1 cellular context compared by ENCODE assay signal in the genomic region with DNA sequence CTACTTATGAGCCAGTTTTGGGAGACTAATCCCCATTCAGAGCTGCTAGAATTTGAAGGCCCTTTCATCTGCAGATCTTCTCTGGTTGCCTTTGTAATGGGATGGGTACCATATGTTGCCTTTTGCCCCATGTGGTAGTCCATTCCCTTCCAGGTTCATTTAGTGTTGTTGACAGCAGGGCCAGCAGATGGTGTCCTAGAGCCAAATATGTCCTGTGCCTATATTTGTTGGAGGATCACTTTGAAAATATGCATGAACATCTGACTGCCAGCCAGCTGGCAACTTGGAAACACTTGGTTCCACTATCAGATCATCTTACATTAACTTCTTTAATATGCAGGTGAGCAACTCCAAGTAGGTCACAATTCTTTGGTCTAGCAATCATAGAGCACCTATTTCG.
A peak's percentile ranks its signal among the peaks of the same experiment; 100 is the strongest.
TF ChIP-seq lines count a peak whose summit lies in the region.

No MANE protein-coding gene starts in this region.

TF ChIP-seq in GM23338, 12 proteins besides CTCF, POLR2A, EP300 and RAD21 (continued from another document):
- TF ChIP-seq, protein P1, sequence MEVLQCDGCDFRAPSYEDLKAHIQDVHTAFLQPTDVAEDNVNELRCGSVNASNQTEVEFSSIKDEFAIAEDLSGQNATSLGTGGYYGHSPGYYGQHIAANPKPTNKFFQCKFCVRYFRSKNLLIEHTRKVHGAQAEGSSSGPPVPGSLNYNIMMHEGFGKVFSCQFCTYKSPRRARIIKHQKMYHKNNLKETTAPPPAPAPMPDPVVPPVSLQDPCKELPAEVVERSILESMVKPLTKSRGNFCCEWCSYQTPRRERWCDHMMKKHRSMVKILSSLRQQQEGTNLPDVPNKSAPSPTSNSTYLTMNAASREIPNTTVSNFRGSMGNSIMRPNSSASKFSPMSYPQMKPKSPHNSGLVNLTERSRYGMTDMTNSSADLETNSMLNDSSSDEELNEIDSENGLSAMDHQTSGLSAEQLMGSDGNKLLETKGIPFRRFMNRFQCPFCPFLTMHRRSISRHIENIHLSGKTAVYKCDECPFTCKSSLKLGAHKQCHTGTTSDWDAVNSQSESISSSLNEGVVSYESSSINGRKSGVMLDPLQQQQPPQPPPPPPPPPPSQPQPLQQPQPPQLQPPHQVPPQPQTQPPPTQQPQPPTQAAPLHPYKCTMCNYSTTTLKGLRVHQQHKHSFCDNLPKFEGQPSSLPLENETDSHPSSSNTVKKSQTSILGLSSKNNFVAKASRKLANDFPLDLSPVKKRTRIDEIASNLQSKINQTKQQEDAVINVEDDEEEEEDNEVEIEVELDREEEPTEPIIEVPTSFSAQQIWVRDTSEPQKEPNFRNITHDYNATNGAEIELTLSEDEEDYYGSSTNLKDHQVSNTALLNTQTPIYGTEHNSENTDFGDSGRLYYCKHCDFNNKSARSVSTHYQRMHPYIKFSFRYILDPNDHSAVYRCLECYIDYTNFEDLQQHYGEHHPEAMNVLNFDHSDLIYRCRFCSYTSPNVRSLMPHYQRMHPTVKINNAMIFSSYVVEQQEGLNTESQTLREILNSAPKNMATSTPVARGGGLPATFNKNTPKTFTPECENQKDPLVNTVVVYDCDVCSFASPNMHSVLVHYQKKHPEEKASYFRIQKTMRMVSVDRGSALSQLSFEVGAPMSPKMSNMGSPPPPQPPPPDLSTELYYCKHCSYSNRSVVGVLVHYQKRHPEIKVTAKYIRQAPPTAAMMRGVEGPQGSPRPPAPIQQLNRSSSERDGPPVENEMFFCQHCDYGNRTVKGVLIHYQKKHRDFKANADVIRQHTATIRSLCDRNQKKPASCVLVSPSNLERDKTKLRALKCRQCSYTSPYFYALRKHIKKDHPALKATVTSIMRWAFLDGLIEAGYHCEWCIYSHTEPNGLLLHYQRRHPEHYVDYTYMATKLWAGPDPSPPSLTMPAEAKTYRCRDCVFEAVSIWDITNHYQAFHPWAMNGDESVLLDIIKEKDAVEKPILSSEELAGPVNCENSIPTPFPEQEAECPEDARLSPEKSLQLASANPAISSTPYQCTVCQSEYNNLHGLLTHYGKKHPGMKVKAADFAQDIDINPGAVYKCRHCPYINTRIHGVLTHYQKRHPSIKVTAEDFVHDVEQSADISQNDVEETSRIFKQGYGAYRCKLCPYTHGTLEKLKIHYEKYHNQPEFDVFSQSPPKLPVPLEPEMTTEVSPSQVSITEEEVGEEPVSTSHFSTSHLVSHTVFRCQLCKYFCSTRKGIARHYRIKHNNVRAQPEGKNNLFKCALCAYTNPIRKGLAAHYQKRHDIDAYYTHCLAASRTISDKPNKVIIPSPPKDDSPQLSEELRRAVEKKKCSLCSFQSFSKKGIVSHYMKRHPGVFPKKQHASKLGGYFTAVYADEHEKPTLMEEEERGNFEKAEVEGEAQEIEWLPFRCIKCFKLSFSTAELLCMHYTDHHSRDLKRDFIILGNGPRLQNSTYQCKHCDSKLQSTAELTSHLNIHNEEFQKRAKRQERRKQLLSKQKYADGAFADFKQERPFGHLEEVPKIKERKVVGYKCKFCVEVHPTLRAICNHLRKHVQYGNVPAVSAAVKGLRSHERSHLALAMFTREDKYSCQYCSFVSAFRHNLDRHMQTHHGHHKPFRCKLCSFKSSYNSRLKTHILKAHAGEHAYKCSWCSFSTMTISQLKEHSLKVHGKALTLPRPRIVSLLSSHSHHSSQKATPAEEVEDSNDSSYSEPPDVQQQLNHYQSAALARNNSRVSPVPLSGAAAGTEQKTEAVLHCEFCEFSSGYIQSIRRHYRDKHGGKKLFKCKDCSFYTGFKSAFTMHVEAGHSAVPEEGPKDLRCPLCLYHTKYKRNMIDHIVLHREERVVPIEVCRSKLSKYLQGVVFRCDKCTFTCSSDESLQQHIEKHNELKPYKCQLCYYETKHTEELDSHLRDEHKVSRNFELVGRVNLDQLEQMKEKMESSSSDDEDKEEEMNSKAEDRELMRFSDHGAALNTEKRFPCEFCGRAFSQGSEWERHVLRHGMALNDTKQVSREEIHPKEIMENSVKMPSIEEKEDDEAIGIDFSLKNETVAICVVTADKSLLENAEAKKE (CRISPR knock-in tag; IDR thresholded peaks at IDR 0.05) = peak; percentile 97
- TF ChIP-seq, protein P2, sequence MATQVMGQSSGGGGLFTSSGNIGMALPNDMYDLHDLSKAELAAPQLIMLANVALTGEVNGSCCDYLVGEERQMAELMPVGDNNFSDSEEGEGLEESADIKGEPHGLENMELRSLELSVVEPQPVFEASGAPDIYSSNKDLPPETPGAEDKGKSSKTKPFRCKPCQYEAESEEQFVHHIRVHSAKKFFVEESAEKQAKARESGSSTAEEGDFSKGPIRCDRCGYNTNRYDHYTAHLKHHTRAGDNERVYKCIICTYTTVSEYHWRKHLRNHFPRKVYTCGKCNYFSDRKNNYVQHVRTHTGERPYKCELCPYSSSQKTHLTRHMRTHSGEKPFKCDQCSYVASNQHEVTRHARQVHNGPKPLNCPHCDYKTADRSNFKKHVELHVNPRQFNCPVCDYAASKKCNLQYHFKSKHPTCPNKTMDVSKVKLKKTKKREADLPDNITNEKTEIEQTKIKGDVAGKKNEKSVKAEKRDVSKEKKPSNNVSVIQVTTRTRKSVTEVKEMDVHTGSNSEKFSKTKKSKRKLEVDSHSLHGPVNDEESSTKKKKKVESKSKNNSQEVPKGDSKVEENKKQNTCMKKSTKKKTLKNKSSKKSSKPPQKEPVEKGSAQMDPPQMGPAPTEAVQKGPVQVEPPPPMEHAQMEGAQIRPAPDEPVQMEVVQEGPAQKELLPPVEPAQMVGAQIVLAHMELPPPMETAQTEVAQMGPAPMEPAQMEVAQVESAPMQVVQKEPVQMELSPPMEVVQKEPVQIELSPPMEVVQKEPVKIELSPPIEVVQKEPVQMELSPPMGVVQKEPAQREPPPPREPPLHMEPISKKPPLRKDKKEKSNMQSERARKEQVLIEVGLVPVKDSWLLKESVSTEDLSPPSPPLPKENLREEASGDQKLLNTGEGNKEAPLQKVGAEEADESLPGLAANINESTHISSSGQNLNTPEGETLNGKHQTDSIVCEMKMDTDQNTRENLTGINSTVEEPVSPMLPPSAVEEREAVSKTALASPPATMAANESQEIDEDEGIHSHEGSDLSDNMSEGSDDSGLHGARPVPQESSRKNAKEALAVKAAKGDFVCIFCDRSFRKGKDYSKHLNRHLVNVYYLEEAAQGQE (IDR thresholded peaks at IDR 0.05; ENCODE audit: unreplicated experiment) = no peak
- TF ChIP-seq ZNF114 (CRISPR knock-in tag; IDR thresholded peaks at IDR 0.05) = no peak
- no peak for TF ChIP-seq JUNB (IDR thresholded peaks at IDR 0.05; ENCODE audit: unreplicated experiment)
- no peak for TF ChIP-seq POLR2AphosphoS5 (IDR thresholded peaks at IDR 0.05; ENCODE audit: low read depth)
